In genomic region chr5:152601806-152602467, GRCh38 we compare ENCODE assay signal across 28 cellular contexts.
"Had no signal": no experiment of that assay in that cellular context is flagged by ENCODE, and none has a peak within 500 bp of the region (broad histone marks: within the 10 kb centered on the region; RNA-seq: fewer than 3 reads in every experiment).

No MANE protein-coding gene starts in this region.

- FAIRE-seq: bronchial epithelial cell, endometrium, frontal cortex, pancreas had no signal

- H3K4me2 ChIP-seq: smooth muscle cell had no signal

- ATAC-seq: activated CD4-positive, alpha-beta T cell treated with anti-CD3 and anti-CD28 coated beads for 36 hours; activated CD8-positive, alpha-beta memory T cell treated with anti-CD3 and anti-CD28 coated beads, Interleukin-2, amount 10 ng/mL, durations not matched to agents 7 days and 5 days; activated CD8-positive, alpha-beta T cell treated with anti-CD3 and anti-CD28 coated beads, Interleukin-2, amount 10 ng/mL, durations not matched to agents 7 days and 5 days; activated naive CD8-positive, alpha-beta T cell treated with anti-CD3 and anti-CD28 coated beads, Interleukin-2, amount 50 U/mL, for 24 hours; left cardiac atrium; left ventricle myocardium superior; pancreas had no signal

- H3K4me1 ChIP-seq: esophagus squamous epithelium, pancreas, prostate gland, sigmoid colon, tibial nerve had no signal

- H3K36me3 ChIP-seq: esophagus squamous epithelium, pancreas, prostate gland, sigmoid colon, tibial nerve had no signal

- DNase-seq: activated CD4-positive, alpha-beta T cell treated with anti-CD3 and anti-CD28 coated beads for 36 hours; activated CD4-positive, CD25-positive, alpha-beta regulatory T cell; activated CD8-positive, alpha-beta memory T cell treated with anti-CD3 and anti-CD28 coated beads, Interleukin-2, amount 10 ng/mL, durations not matched to agents 7 days and 5 days; activated CD8-positive, alpha-beta T cell treated with anti-CD3 and anti-CD28 coated beads, Interleukin-2, amount 10 ng/mL, durations not matched to agents 7 days and 5 days; activated naive CD8-positive, alpha-beta T cell treated with anti-CD3 and anti-CD28 coated beads, Interleukin-2, amount 50 U/mL, for 24 hours; activated T-cell treated with anti-CD3 and anti-CD28 coated beads, Interleukin-2, amount 50 U/mL, for 48 hours; amygdala; dermis blood vessel endothelial cell; effector CD4-positive, alpha-beta T cell; esophagus squamous epithelium; left cardiac atrium; left ventricle myocardium superior; naive B cell; nephron progenitor cell; nucleus accumbens; pancreas; retina; sigmoid colon; stimulated activated CD4-positive, alpha-beta T cell treated with anti-CD3 and anti-CD28 coated beads, Interleukin-1b, Interleukin-23, amount 100 ng/mL, for 48 hours; stimulated activated naive CD4-positive, alpha-beta T cell; T-helper 1 cell had no signal

- H3K27me3 ChIP-seq: esophagus squamous epithelium, pancreas, sigmoid colon, tibial nerve had no signal

- H3K27ac ChIP-seq: epithelial cell of prostate, esophagus squamous epithelium, pancreas, prostate gland, sigmoid colon, tibial nerve had no signal

- H3K4me3 ChIP-seq: esophagus squamous epithelium, pancreas, prostate gland, sigmoid colon, smooth muscle cell, tibial nerve had no signal

- H3K9me3 ChIP-seq: esophagus squamous epithelium, pancreas, prostate gland, tibial nerve had no signal
